Comparison of ENCODE assay signal across 22 cellular contexts in the genomic region with DNA sequence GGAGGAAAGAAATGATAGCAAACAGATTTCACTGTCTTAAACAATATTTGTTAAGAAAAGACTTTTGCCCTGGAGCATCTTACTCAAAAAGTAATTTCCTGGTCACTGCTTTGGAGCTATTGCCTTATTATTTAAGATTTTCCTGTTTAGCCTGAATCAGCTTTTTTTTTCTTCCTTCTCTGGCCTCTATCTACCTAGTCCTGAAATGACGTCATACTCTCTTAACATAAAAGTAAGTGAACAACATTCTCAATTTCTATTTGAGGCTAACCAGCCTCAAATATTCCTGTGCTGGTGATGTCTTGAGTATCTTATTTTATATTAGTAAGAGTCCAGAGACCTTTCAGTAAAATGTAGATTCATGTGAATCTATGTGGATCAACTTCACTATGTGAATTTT.
"Had no signal": no experiment of that assay in that cellular context is flagged by ENCODE, and none has a peak within 500 bp of the region (broad histone marks: within the 10 kb centered on the region; RNA-seq: fewer than 3 reads in every experiment).

No MANE protein-coding gene starts in this region.

- H3K27me3 Mint-ChIP-seq: IgD-negative memory B cell, T-helper 17 cell had no signal

- H3K4me3 Mint-ChIP-seq: IgD-negative memory B cell, T-helper 17 cell had no signal

- H3K36me3 Mint-ChIP-seq: IgD-negative memory B cell had no signal

- H3K27ac ChIP-seq: PC-9, Peyer's patch, SJCRH30 had no signal

- H3K4me3 ChIP-seq: MG63, PC-9, Peyer's patch, SJCRH30 had no signal

- H3K4me1 Mint-ChIP-seq: T-helper 17 cell had no signal

- H3K9me3 ChIP-seq: MG63, Peyer's patch, SJCRH30 had no signal

- DNase-seq: KBM-7, MG63, NCI-H1092 treated with DMSO at 0.1 percent for 48 hours, NCI-H1436 treated with DMSO at 0.1 percent for 48 hours, NCI-H1694, NCI-H187 treated with DMSO at 0.1 percent for 48 hours, NCI-H2081, NCI-H2107, NCI-H226, NCI-H446, NCI-H510A, NCI-H524 treated with DMSO at 0.1 percent for 48 hours, NCI-H774, PC-9, Peyer's patch, SHP77 treated with DMSO at 0.1 percent for 48 hours, SJCRH30, T-helper 1 cell, T-helper 17 cell had no signal

- H3K36me3 ChIP-seq: MG63, Peyer's patch, SJCRH30 had no signal

- H3K4me2 ChIP-seq: PC-9 had no signal

- H3K27ac Mint-ChIP-seq: IgD-negative memory B cell, T-helper 17 cell had no signal

- H2AFZ ChIP-seq: PC-9 had no signal

- H3K27me3 ChIP-seq: MG63, Peyer's patch, SJCRH30 had no signal

- ATAC-seq: Right ventricle myocardium inferior, SK-N-SH treated with all-trans-retinoic acid at 6 μM for 48 hours, T-helper 17 cell had no signal

- H3K4me1 ChIP-seq: Peyer's patch, SJCRH30 had no signal
